Comparison of ENCODE assay signal across 13 cellular contexts in genomic region chr1:45785583-45785982, GRCh38. TPM values are rescaled to one million over a fixed set of nuclear protein-coding genes. Genes with fewer than 3 reads are reported as not detected.
A peak's percentile ranks its signal among the peaks of the same experiment; 100 is the strongest.
DNase-seq lines count a peak whose midpoint lies in the region; ATAC-seq and TF ChIP-seq lines count a peak whose summit lies in the region.
"Had no signal": no experiment of that assay in that cellular context is flagged by ENCODE, and none has a peak within 500 bp of the region (broad histone marks: within the 10 kb centered on the region; RNA-seq: fewer than 3 reads in every experiment).

No MANE protein-coding gene starts in this region.

- H3K36me3 ChIP-seq in DOHH2 (ENCODE audit: control insufficient read depth, low read length) (no peaks in the 10 kb centered on the region), SU-DHL-6 (ENCODE audit: low read length) (no peaks in the 10 kb centered on the region), sigmoid colon (no peaks in the 10 kb centered on the region), heart right ventricle (no peaks in the 10 kb centered on the region)
- H3K36me3 ChIP-seq: heart left ventricle had no signal

- peaks cover 13% of the 10 kb centered on the region for H3F3A ChIP-seq in DOHH2 (ENCODE audit: control insufficient read depth, insufficient read depth)
- no peaks in the 10 kb centered on the region for H3F3A ChIP-seq in SU-DHL-6 (ENCODE audit: insufficient read depth)

- DNase-seq in sigmoid colon (no peak), heart right ventricle (no peak), HT-29 (ENCODE audit: low spot score) (no peak)
- DNase-seq: heart left ventricle, mesenchymal stem cell, NCI-H2081 treated with DMSO at 0.1 percent for 48 hours, Right ventricle myocardium superior had no signal

- H3K79me2 ChIP-seq in DOHH2 (ENCODE audit: control insufficient read depth, low read length) (no peaks in the 10 kb centered on the region), SU-DHL-6 (ENCODE audit: insufficient read depth, low read length) (no peaks in the 10 kb centered on the region)

- peaks cover 2% of the 10 kb centered on the region for H3K36me3 Mint-ChIP-seq in activated naive CD8-positive, alpha-beta T cell

- no peaks in the 10 kb centered on the region for H3K9me2 ChIP-seq in DOHH2 (replicated peaks; ENCODE audit: control insufficient read depth, low read length)
- no peaks in the 10 kb centered on the region for H3K9me2 ChIP-seq in SU-DHL-6 (replicated peaks; ENCODE audit: insufficient read depth, low read length)

- H3K9ac ChIP-seq in SU-DHL-6 (ENCODE audit: low read length): no peak overlapping the region

- H3K4me1 Mint-ChIP-seq in activated naive CD8-positive, alpha-beta T cell (ENCODE audit: low read depth): peaks cover 23% of the 10 kb centered on the region

- WGBS in sigmoid colon, 2 donors: 62 to 80% methylated on average over 4 of the region's 4 CpGs
- WGBS in heart right ventricle, 2 donors: 73 to 75% methylated on average over 4 of the region's 4 CpGs

- H3K27ac ChIP-seq in DOHH2 (ENCODE audit: low read depth, low read length) (no peak overlapping the region), SU-DHL-6 (ENCODE audit: low read depth, low read length) (no peak overlapping the region), sigmoid colon (no peak overlapping the region), heart right ventricle (no peak overlapping the region)
- H3K27ac ChIP-seq: heart left ventricle had no signal

- TF ChIP-seq POLR2A in sigmoid colon (IDR thresholded peaks at IDR 0.05): no peak

- H3K4me3 ChIP-seq in DOHH2 (ENCODE audit: low read length) (peak overlapping the region; percentile 50), SU-DHL-6 (ENCODE audit: insufficient read depth, low read length, poor library complexity, severe bottlenecking) (no peak overlapping the region), sigmoid colon (no peak overlapping the region), heart right ventricle (no peak overlapping the region)
- H3K4me3 ChIP-seq: heart left ventricle had no signal

- peak overlapping the region; percentile 27 for H2AFZ ChIP-seq in SU-DHL-6 (ENCODE audit: low read depth, low read length, severe bottlenecking)

- no peaks in the 10 kb centered on the region for H3K9me3 Mint-ChIP-seq in activated naive CD8-positive, alpha-beta T cell (ENCODE audit: low read depth)

- TF ChIP-seq CTCF in DOHH2 (IDR thresholded peaks at IDR 0.05; ENCODE audit: low read depth, low read length, poor library complexity, severe bottlenecking) (no peak), SU-DHL-6 (IDR thresholded peaks at IDR 0.05; ENCODE audit: insufficient read depth, low read length, poor library complexity, severe bottlenecking) (no peak), sigmoid colon (IDR thresholded peaks at IDR 0.05) (no peak), heart right ventricle (IDR thresholded peaks at IDR 0.05) (no peak)

- H3K27ac Mint-ChIP-seq in activated naive CD8-positive, alpha-beta T cell: no peak overlapping the region

- H3K27me3 ChIP-seq in DOHH2 (ENCODE audit: control insufficient read depth, low read length): no peaks in the 10 kb centered on the region
- H3K27me3 ChIP-seq in SU-DHL-6 (ENCODE audit: low read length): no peaks in the 10 kb centered on the region
- H3K27me3 ChIP-seq in sigmoid colon: no peaks in the 10 kb centered on the region
- peaks cover 0 to 4% (median 0%) of the 10 kb centered on the region in 7 donors for H3K27me3 ChIP-seq in heart right ventricle
- H3K27me3 ChIP-seq: heart left ventricle had no signal

- H3K4me3 Mint-ChIP-seq in activated naive CD8-positive, alpha-beta T cell: peak overlapping the region; percentile 72

- ATAC-seq in HG03108 (IDR thresholded peaks at IDR 0.05; ENCODE audit: unreplicated experiment) (peak; percentile 49), GM21619 (IDR thresholded peaks at IDR 0.05; ENCODE audit: unreplicated experiment) (no peak), heart right ventricle (no peak)
- ATAC-seq: HCT116, heart left ventricle had no signal

- intact Hi-C loops in sigmoid colon (cut with DNase I) (no loop called here), heart right ventricle (cut with DNase I) (no loop called here)

- H3K4me1 ChIP-seq in DOHH2 (ENCODE audit: control insufficient read depth, low read length) (peaks cover 43% of the 10 kb centered on the region), sigmoid colon (no peaks in the 10 kb centered on the region), heart right ventricle (no peaks in the 10 kb centered on the region)
- H3K4me1 ChIP-seq: heart left ventricle had no signal

- H3K9me3 ChIP-seq in DOHH2 (ENCODE audit: control insufficient read depth, insufficient read depth, low read length) (no peaks in the 10 kb centered on the region), SU-DHL-6 (ENCODE audit: insufficient read depth, low read length) (no peaks in the 10 kb centered on the region), sigmoid colon (no peaks in the 10 kb centered on the region), heart right ventricle (no peaks in the 10 kb centered on the region)
- H3K9me3 ChIP-seq: heart left ventricle had no signal

- no peak for TF ChIP-seq EP300 in sigmoid colon (IDR thresholded peaks at IDR 0.05)

- H4K20me1 ChIP-seq in DOHH2 (ENCODE audit: control insufficient read depth, insufficient read depth, low read depth, low read length) (no peaks in the 10 kb centered on the region), SU-DHL-6 (ENCODE audit: low read depth, low read length) (no peaks in the 10 kb centered on the region)

- H3K27me3 Mint-ChIP-seq in activated naive CD8-positive, alpha-beta T cell: peaks cover 9% of the 10 kb centered on the region

- peak overlapping the region; percentile 69 for H3K4me2 ChIP-seq in DOHH2 (ENCODE audit: low read length)
- peak overlapping the region; percentile 3 for H3K4me2 ChIP-seq in SU-DHL-6 (ENCODE audit: low read depth, low read length, poor library complexity, severe bottlenecking)

RNA-seq across cellular contexts. Expression of gene MAST2, which starts 17.8 kb away (rescaled TPM):
- total RNA-seq in sigmoid colon (10 to 100 TPM; 19.3 to 54.0 (median 30.3) TPM), heart right ventricle (100 to 1,000 TPM in 2 of 10 donors, 10 to 100 TPM in 8; 73.7 to 129 (median 86.6) TPM)
- polyA plus RNA-seq in sigmoid colon (10 to 100 TPM; 20.4 to 43.7 (median 38.8) TPM), heart right ventricle (10 to 100 TPM; 66.4 to 79.5 TPM)
- 25.4 and 27.0 TPM in 2 replicates for total RNA-seq in HT-29 (2014; rRNA removed; shearing (Covaris generic))

RNA-seq across cellular contexts. Expression of gene IPP, which starts 35.1 kb away (rescaled TPM):
- total RNA-seq in sigmoid colon: 10 to 100 TPM; 11.2 to 15.3 (median 11.6) TPM
- polyA plus RNA-seq in sigmoid colon: 1 to 10 TPM; 6.9 to 7.3 (median 7.2) TPM
- 10 to 100 TPM; 13.4 to 30.0 (median 22.0) TPM for total RNA-seq in heart right ventricle
- polyA plus RNA-seq in heart right ventricle: 1 to 10 TPM; 2.1 to 7.4 TPM
- 1.5 and 2.9 TPM in 2 replicates for total RNA-seq in HT-29 (2014; rRNA removed; shearing (Covaris generic))
